In the genomic region with DNA sequence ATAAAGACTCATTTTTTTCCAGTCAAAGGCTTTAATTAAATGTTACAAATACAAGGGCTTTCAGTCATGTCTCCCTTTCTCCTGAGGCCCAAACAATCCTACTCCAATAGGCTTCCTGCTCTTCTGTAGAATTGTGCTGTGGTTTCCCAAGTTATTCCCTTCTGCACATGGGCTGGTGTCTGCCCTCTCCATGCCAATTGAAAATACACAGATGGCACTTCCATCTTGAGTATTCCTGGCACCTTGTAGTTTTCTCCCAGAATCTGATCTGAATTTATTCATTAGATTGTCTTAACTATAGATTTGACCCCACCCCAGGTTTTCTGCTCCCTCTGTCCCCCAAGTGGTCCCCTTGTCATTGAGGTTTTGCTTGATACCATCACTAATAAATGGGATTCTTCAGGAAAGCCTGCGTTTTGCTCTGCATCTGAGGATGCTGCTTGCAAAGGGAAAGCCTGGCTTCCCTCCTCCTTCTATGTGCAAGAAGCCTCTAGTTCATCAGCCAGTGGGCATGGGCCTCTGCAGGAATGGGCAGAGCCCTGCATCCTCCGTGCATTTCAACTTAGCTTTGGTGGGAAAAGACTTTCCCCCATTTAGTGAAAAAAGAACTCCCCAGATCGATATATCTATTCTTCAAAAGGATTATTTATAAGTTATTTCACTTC, we compare ENCODE assay signal across 19 cellular contexts.
DNase-seq lines count a peak whose midpoint lies in the region; ATAC-seq and TF ChIP-seq lines count a peak whose summit lies in the region.
"Had no signal": no experiment of that assay in that cellular context is flagged by ENCODE, and none has a peak within 500 bp of the region (broad histone marks: within the 10 kb centered on the region; RNA-seq: fewer than 3 reads in every experiment).

No MANE protein-coding gene starts in this region.

- H3K27ac Mint-ChIP-seq in brain (peak overlapping the region in 3 of 5 experiments; percentile 30 to 65 (median 39)), osteocyte (ENCODE audit: unreplicated experiment) (no peak overlapping the region)
- H3K27ac Mint-ChIP-seq: CD14-positive monocyte; CD4-positive, alpha-beta memory T cell; CD4-positive, CD25-positive, alpha-beta regulatory T cell; CD8-positive, alpha-beta memory T cell had no signal

- no peak for TF ChIP-seq EP300 in ovary (IDR thresholded peaks at IDR 0.05)

- H3K4me3 Mint-ChIP-seq in brain (peak overlapping the region in 1 of 5 experiments; percentile 2), osteocyte (ENCODE audit: unreplicated experiment) (no peak overlapping the region)
- H3K4me3 Mint-ChIP-seq: CD14-positive monocyte; CD4-positive, alpha-beta memory T cell; CD4-positive, CD25-positive, alpha-beta regulatory T cell; CD8-positive, alpha-beta memory T cell had no signal

- DNase-seq in cerebellum (ENCODE audit: low spot score) (peak; percentile 43), osteocyte (ENCODE audit: extremely low spot score, unreplicated experiment) (peak; percentile 53), right cardiac atrium (no peak), ovary (no peak)
- DNase-seq: 8988T; ACHN; BE2C; Caco-2; Calu3; CD4-positive, alpha-beta memory T cell; CD4-positive, CD25-positive, alpha-beta regulatory T cell; CD8-positive, alpha-beta memory T cell; DMS79 treated with DMSO at 0.1 percent for 48 hours; GDM1 had no signal

- no peak overlapping the region for H3K4me3 ChIP-seq in right cardiac atrium (ENCODE audit: low read length)
- H3K4me3 ChIP-seq in ovary: no peak overlapping the region
- H3K4me3 ChIP-seq: BLaER1, GM12878 had no signal

- H3K4me1 ChIP-seq in right cardiac atrium (ENCODE audit: control insufficient read depth, insufficient read depth, low read length): no peaks in the 10 kb centered on the region
- H3K4me1 ChIP-seq in ovary (ENCODE audit: insufficient read depth): no peaks in the 10 kb centered on the region
- H3K4me1 ChIP-seq: BE2C, BLaER1, Caco-2 had no signal

- 84% methylated on average over 3 of the region's 3 CpGs for WGBS in right cardiac atrium
- 74 to 86% (median 75%) methylated on average over 3 of the region's 3 CpGs for WGBS in ovary, 3 donors

- no peaks in the 10 kb centered on the region for H3K36me3 ChIP-seq in ovary
- H3K36me3 ChIP-seq: BE2C, BLaER1 had no signal

- H3K9me3 Mint-ChIP-seq in brain (no peaks in the 10 kb centered on the region), osteocyte (ENCODE audit: unreplicated experiment) (no peaks in the 10 kb centered on the region)

- ATAC-seq in GM19463 (IDR thresholded peaks at IDR 0.05; ENCODE audit: unreplicated experiment) (no peak), right cardiac atrium (no peak)
- ATAC-seq: GM12878 had no signal

- H3K27me3 ChIP-seq in right cardiac atrium (ENCODE audit: control insufficient read depth, insufficient read depth) (no peaks in the 10 kb centered on the region), ovary (no peaks in the 10 kb centered on the region)
- H3K27me3 ChIP-seq: BE2C, BLaER1 had no signal

- H3K9me3 ChIP-seq in right cardiac atrium (ENCODE audit: control insufficient read depth, low read length) (no peaks in the 10 kb centered on the region), ovary (no peaks in the 10 kb centered on the region)
- H3K9me3 ChIP-seq: BE2C, BLaER1, Caco-2 had no signal

- H3K27me3 Mint-ChIP-seq in brain (no peaks in the 10 kb centered on the region), osteocyte (ENCODE audit: unreplicated experiment) (no peaks in the 10 kb centered on the region)
- H3K27me3 Mint-ChIP-seq: CD4-positive, alpha-beta memory T cell; CD4-positive, CD25-positive, alpha-beta regulatory T cell had no signal

- H3K36me3 Mint-ChIP-seq in brain (no peaks in the 10 kb centered on the region), osteocyte (ENCODE audit: unreplicated experiment) (no peaks in the 10 kb centered on the region)
- H3K36me3 Mint-ChIP-seq: CD14-positive monocyte; CD4-positive, alpha-beta memory T cell; CD4-positive, CD25-positive, alpha-beta regulatory T cell; CD8-positive, alpha-beta memory T cell had no signal

- intact Hi-C loops in right cardiac atrium (cut with DNase I) (no loop called here), ovary (cut with DNase I) (no loop called here)

- H3K27ac ChIP-seq in right cardiac atrium (ENCODE audit: low read length) (no peak overlapping the region), ovary (no peak overlapping the region)
- H3K27ac ChIP-seq: BLaER1 had no signal

- no peak for TF ChIP-seq POLR2A in ovary (IDR thresholded peaks at IDR 0.05)

- H3K4me1 Mint-ChIP-seq in brain (peaks cover 16% of the 10 kb centered on the region), osteocyte (ENCODE audit: unreplicated experiment) (no peaks in the 10 kb centered on the region)
- H3K4me1 Mint-ChIP-seq: CD14-positive monocyte; CD4-positive, alpha-beta memory T cell; CD4-positive, CD25-positive, alpha-beta regulatory T cell; CD8-positive, alpha-beta memory T cell had no signal

- TF ChIP-seq CTCF in brain (conservative IDR thresholded peaks at IDR 0.05) (no peak), osteocyte (IDR thresholded peaks at IDR 0.05) (no peak), ovary (IDR thresholded peaks at IDR 0.05) (no peak)

Comparison
In these comparisons a context has a peak if more than half of its experiments do, and no peak if none do; other contexts are left out.
1. DNase-seq: peak in cerebellum (single experiment) and osteocyte (single experiment); none in right cardiac atrium (0 of 3) and ovary (0 of 5).